ENCODE assay signal across 28 cellular contexts in genomic region chr1:164792410-164793004, GRCh38.
"Had no signal": no experiment of that assay in that cellular context is flagged by ENCODE, and none has a peak within 500 bp of the region (broad histone marks: within the 10 kb centered on the region; RNA-seq: fewer than 3 reads in every experiment).

No MANE protein-coding gene starts in this region.

- FAIRE-seq: colon, endometrium, kidney had no signal

- H3K9me3 Mint-ChIP-seq: activated naive CD4-positive, alpha-beta T cell treated with anti-CD3 and anti-CD28 coated beads, Interleukin-2, amount 50 U/mL, for 72 hours; activated T-cell treated with anti-CD3 and anti-CD28 coated beads, Interleukin-2, amount 50 U/mL, for 72 hours; immature natural killer cell; neural progenitor cell; T-helper 2 cell treated with Interferon-gamma antibody and Interleukin-4, amounts not matched to agents 5 μg/mL and 100 μg/mL, for 36 hours had no signal

- H3K4me1 ChIP-seq: right lobe of liver had no signal

- H3K36me3 Mint-ChIP-seq: activated naive CD4-positive, alpha-beta T cell treated with anti-CD3 and anti-CD28 coated beads, Interleukin-2, amount 50 U/mL, for 72 hours; immature natural killer cell; naive thymus-derived CD4-positive, alpha-beta T cell had no signal

- H2AFZ ChIP-seq: hepatocyte, neural progenitor cell had no signal

- DNase-seq: activated CD4-positive, alpha-beta T cell treated with anti-CD3 and anti-CD28 coated beads for 4 hours; activated CD4-positive, alpha-beta T cell treated with anti-CD3 and anti-CD28 coated beads, Interleukin-2, amount 50 U/mL, for 4 hours; activated naive CD4-positive, alpha-beta T cell; activated T-cell treated with anti-CD3 and anti-CD28 coated beads for 4 hours; activated T-cell treated with anti-CD3 and anti-CD28 coated beads, Interleukin-2, amount 50 U/mL, for 72 hours; effector CD8-positive, alpha-beta T cell; gastrocnemius medialis; immature natural killer cell; kidney; left colon; midbrain; naive thymus-derived CD4-positive, alpha-beta T cell; occipital lobe; right lobe of liver; stimulated activated CD4-positive, alpha-beta T cell treated with anti-CD3 and anti-CD28 coated beads, Interleukin-12 subunit alpha, Interleukin-12 subunit beta, amount 100 ng/mL, for 4 hours; stimulated activated CD4-positive, alpha-beta T cell treated with anti-CD3 and anti-CD28 coated beads, Interleukin-4, amount 100 ng/mL, for 1 hour; stimulated activated naive CD8-positive, alpha-beta T cell treated with anti-CD3 and anti-CD28 coated beads, Interleukin-15, Interleukin-2, amounts not matched to agents 100 U/mL and 50 U/mL, for 24 hours; T-helper 1 cell; testis had no signal

- H3K4me3 ChIP-seq: gastrocnemius medialis, hepatocyte, neural progenitor cell, right lobe of liver, skin epidermis, testis, upper lobe of left lung had no signal

- H3K27me3 ChIP-seq: gastrocnemius medialis, hepatocyte, neural progenitor cell, right lobe of liver, testis, upper lobe of left lung had no signal

- H3K4me1 Mint-ChIP-seq: immature natural killer cell had no signal

- H3K4me2 ChIP-seq: hepatocyte, neural progenitor cell had no signal

- H3K27ac ChIP-seq: epithelial cell of prostate, hepatocyte, neural progenitor cell, right lobe of liver, testis, upper lobe of left lung had no signal

- H3K27ac Mint-ChIP-seq: activated naive CD4-positive, alpha-beta T cell treated with anti-CD3 and anti-CD28 coated beads, Interleukin-2, amount 50 U/mL, for 72 hours; activated T-cell treated with anti-CD3 and anti-CD28 coated beads, Interleukin-2, amount 50 U/mL, for 72 hours; immature natural killer cell; naive thymus-derived CD4-positive, alpha-beta T cell; neural progenitor cell; T-helper 2 cell treated with Interferon-gamma antibody and Interleukin-4, amounts not matched to agents 5 μg/mL and 100 μg/mL, for 36 hours had no signal

- ATAC-seq: activated naive CD4-positive, alpha-beta T cell treated with anti-CD3 and anti-CD28 coated beads, Interleukin-2, amount 50 U/mL, for 72 hours; activated T-cell treated with anti-CD3 and anti-CD28 coated beads, Interleukin-2, amount 50 U/mL, for 72 hours; gastrocnemius medialis; left colon; naive thymus-derived CD4-positive, alpha-beta T cell; right lobe of liver; stimulated activated naive CD8-positive, alpha-beta T cell treated with anti-CD3 and anti-CD28 coated beads, Interleukin-15, Interleukin-2, amounts not matched to agents 100 U/mL and 50 U/mL, for 24 hours had no signal

- H3K4me3 Mint-ChIP-seq: activated T-cell treated with anti-CD3 and anti-CD28 coated beads, Interleukin-2, amount 50 U/mL, for 72 hours; immature natural killer cell; naive thymus-derived CD4-positive, alpha-beta T cell; neural progenitor cell; T-helper 2 cell treated with Interferon-gamma antibody and Interleukin-4, amounts not matched to agents 5 μg/mL and 100 μg/mL, for 36 hours had no signal

- H3K36me3 ChIP-seq: gastrocnemius medialis, neural progenitor cell, right lobe of liver had no signal

- H3K9me3 ChIP-seq: gastrocnemius medialis, right lobe of liver, testis, upper lobe of left lung had no signal
